15 cellular contexts compared by ENCODE assay signal in genomic region chr3:187963003-187963676, GRCh38.
DNase-seq lines count a peak whose midpoint lies in the region; ATAC-seq lines count a peak whose summit lies in the region.
"Had no signal": no experiment of that assay in that cellular context is flagged by ENCODE, and none has a peak within 500 bp of the region (broad histone marks: within the 10 kb centered on the region; RNA-seq: fewer than 3 reads in every experiment).

No MANE protein-coding gene starts in this region.

- H3K36me3 Mint-ChIP-seq in activated T-cell treated with anti-CD3 and anti-CD28 coated beads, Interleukin-2, amount 50 U/mL, for 72 hours (ENCODE audit: insufficient read depth in 2 of 2): no peaks in the 10 kb centered on the region
- no peaks in the 10 kb centered on the region for H3K36me3 Mint-ChIP-seq in stimulated activated naive CD8-positive, alpha-beta T cell treated with anti-CD3 and anti-CD28 coated beads, Interleukin-15, Interleukin-2, amounts not matched to agents 100 ng/mL and 50 ng/mL, for 24 hours (ENCODE audit: low read depth)
- H3K36me3 Mint-ChIP-seq: memory B cell had no signal

- ATAC-seq in activated T-cell treated with anti-CD3 and anti-CD28 coated beads, Interleukin-2, amount 50 U/mL, for 72 hours (replicated peaks in 1 of 2): peak; percentile 76 to 89
- no peak for ATAC-seq in HG02642 (IDR thresholded peaks at IDR 0.05; ENCODE audit: poor library complexity, unreplicated experiment)

- no peak overlapping the region for H3K27ac Mint-ChIP-seq in activated T-cell treated with anti-CD3 and anti-CD28 coated beads, Interleukin-2, amount 50 U/mL, for 72 hours
- peak overlapping the region; percentile 33 for H3K27ac Mint-ChIP-seq in stimulated activated naive CD8-positive, alpha-beta T cell treated with anti-CD3 and anti-CD28 coated beads, Interleukin-15, Interleukin-2, amounts not matched to agents 100 ng/mL and 50 ng/mL, for 24 hours
- H3K27ac Mint-ChIP-seq: dendritic cell treated with granulocyte-macrophage colony-stimulating factor and Interleukin-4, amounts not matched to agents 40 ng/mL and 50 ng/mL, for 4 days; HFFc6; memory B cell had no signal

- peaks cover 13% of the 10 kb centered on the region for H3K4me1 Mint-ChIP-seq in activated T-cell treated with anti-CD3 and anti-CD28 coated beads, Interleukin-2, amount 50 U/mL, for 72 hours (ENCODE audit: low read depth)
- peaks cover 41% of the 10 kb centered on the region for H3K4me1 Mint-ChIP-seq in stimulated activated naive CD8-positive, alpha-beta T cell treated with anti-CD3 and anti-CD28 coated beads, Interleukin-15, Interleukin-2, amounts not matched to agents 100 ng/mL and 50 ng/mL, for 24 hours (ENCODE audit: low read depth)

- no peaks in the 10 kb centered on the region for H3K9me3 Mint-ChIP-seq in activated T-cell treated with anti-CD3 and anti-CD28 coated beads, Interleukin-2, amount 50 U/mL, for 72 hours
- H3K9me3 Mint-ChIP-seq in stimulated activated naive CD8-positive, alpha-beta T cell treated with anti-CD3 and anti-CD28 coated beads, Interleukin-15, Interleukin-2, amounts not matched to agents 100 ng/mL and 50 ng/mL, for 24 hours: no peaks in the 10 kb centered on the region
- H3K9me3 Mint-ChIP-seq: dendritic cell treated with granulocyte-macrophage colony-stimulating factor and Interleukin-4, amounts not matched to agents 40 ng/mL and 50 ng/mL, for 4 days; HFFc6; memory B cell had no signal

- peaks cover 17% of the 10 kb centered on the region for H3K27me3 Mint-ChIP-seq in activated T-cell treated with anti-CD3 and anti-CD28 coated beads, Interleukin-2, amount 50 U/mL, for 72 hours (ENCODE audit: low read depth)
- peaks cover 6% of the 10 kb centered on the region for H3K27me3 Mint-ChIP-seq in stimulated activated naive CD8-positive, alpha-beta T cell treated with anti-CD3 and anti-CD28 coated beads, Interleukin-15, Interleukin-2, amounts not matched to agents 100 ng/mL and 50 ng/mL, for 24 hours

- no peak overlapping the region for H3K4me3 Mint-ChIP-seq in activated T-cell treated with anti-CD3 and anti-CD28 coated beads, Interleukin-2, amount 50 U/mL, for 72 hours
- H3K4me3 Mint-ChIP-seq in stimulated activated naive CD8-positive, alpha-beta T cell treated with anti-CD3 and anti-CD28 coated beads, Interleukin-15, Interleukin-2, amounts not matched to agents 100 ng/mL and 50 ng/mL, for 24 hours: no peak overlapping the region
- H3K4me3 Mint-ChIP-seq: dendritic cell treated with granulocyte-macrophage colony-stimulating factor and Interleukin-4, amounts not matched to agents 40 ng/mL and 50 ng/mL, for 4 days; HFFc6; memory B cell had no signal

- peak in 1 of 2 donors; percentile 38 for DNase-seq in activated T-cell treated with anti-CD3 and anti-CD28 coated beads, Interleukin-2, amount 50 U/mL, for 72 hours
- no peak for DNase-seq in activated T-cell treated with anti-CD3 and anti-CD28 coated beads, Interleukin-2, amount 50 U/mL, for 1 hour
- DNase-seq in NAMALWA (ENCODE audit: low spot score) (peak; percentile 74), amniotic epithelial cell (ENCODE audit: low read depth) (peak; percentile 39), NCI-H345 (lab: John Stamatoyannopoulos, UW) (no peak), CD1c-positive myeloid dendritic cell (ENCODE audit: extremely low spot score) (no peak)
- DNase-seq: HFFc6, NCI-H1092 treated with DMSO at 0.1 percent for 48 hours, nucleus accumbens, T1000, thyroid gland had no signal

Comparison
In these comparisons a context has a peak if more than half of its experiments do, and no peak if none do; other contexts are left out.
1. DNase-seq: peak in NAMALWA (single experiment) and amniotic epithelial cell (single experiment); none in activated T-cell treated with anti-CD3 and anti-CD28 coated beads, Interleukin-2, amount 50 U/mL, for 1 hour (single experiment), NCI-H345 (single experiment) and CD1c-positive myeloid dendritic cell (single experiment).